22 cellular contexts compared by ENCODE assay signal in genomic region chr4:174381419-174381818, GRCh38.
A peak's percentile ranks its signal among the peaks of the same experiment; 100 is the strongest.
DNase-seq lines count a peak whose midpoint lies in the region; ATAC-seq, FAIRE-seq and TF ChIP-seq lines count a peak whose summit lies in the region.
"Had no signal": no experiment of that assay in that cellular context is flagged by ENCODE, and none has a peak within 500 bp of the region (broad histone marks: within the 10 kb centered on the region; RNA-seq: fewer than 3 reads in every experiment).

No MANE protein-coding gene starts in this region.

- DNase-seq in Caco-2 = no peak
- DNase-seq in K562 (ENCODE audit: extremely low read depth in 1 of 4, low spot score in 3 of 4) = no peak
- no peak for DNase-seq in activated effector memory CD4-positive, alpha-beta T cell treated with anti-CD3 and anti-CD28 coated beads, Interleukin-2, amount 50 U/mL, for 16 hours
- no peak for DNase-seq in GF-D8 (lab: John Stamatoyannopoulos, UW)
- DNase-seq in stimulated activated naive B cell treated with anti-CD40 and anti-IgM and Interleukin-4, amounts not matched to agents 10 μg/mL and 1 μg/mL and 100 μg/mL, for 72 hours = no peak
- DNase-seq: 8988T; CD8-positive, alpha-beta T cell; DMS 273 treated with DMSO at 0.1 percent for 48 hours; DMS53; DND-41; EL; GM23248; H9; KG1 had no signal

- H3K9me1 ChIP-seq in K562 (ENCODE audit: control insufficient read depth, insufficient read depth, low read length) = no peaks in the 10 kb centered on the region

- H3K9me3 Mint-ChIP-seq in Caco-2 (ENCODE audit: unreplicated experiment) = no peaks in the 10 kb centered on the region
- H3K9me3 Mint-ChIP-seq in stimulated activated naive B cell treated with anti-CD40 and anti-IgM and Interleukin-4, amounts not matched to agents 10 μg/mL and 1 μg/mL and 100 μg/mL, for 72 hours = no peaks in the 10 kb centered on the region
- H3K9me3 Mint-ChIP-seq: CD8-positive, alpha-beta T cell had no signal

- H3K4me1 ChIP-seq in Caco-2 (peaks cover 82% of the 10 kb centered on the region), HUES6 (ENCODE audit: control insufficient read depth, insufficient read depth, low read length) (peaks cover 47% of the 10 kb centered on the region), K562 (replicated peaks in 1 of 2; ENCODE audit: control insufficient read depth in 2 of 2, insufficient read depth in 2 of 2, low read length in 2 of 2) (peaks cover 0 to 4% of the 10 kb centered on the region in 2 experiments; a peak in 2 of 5 replicates)

- H3K27me3 ChIP-seq in Caco-2 (replicated peaks; ENCODE audit: control insufficient read depth, insufficient read depth, low read length) (no peaks in the 10 kb centered on the region), HUES6 (ENCODE audit: control insufficient read depth, insufficient read depth, low read length) (no peaks in the 10 kb centered on the region), K562 (ENCODE audit: control insufficient read depth in 2 of 2, insufficient read depth in 2 of 2, low read length in 2 of 2) (no peaks in the 10 kb centered on the region)
- H3K27me3 ChIP-seq: BLaER1 treated with 17β-estradiol and CSF1 and Interleukin-3, amounts not matched to agents 10 nM and 100 nM had no signal

- no peak overlapping the region for H3K4me2 ChIP-seq in K562 (ENCODE audit: insufficient read depth, low read length)
- H3K4me2 ChIP-seq: BLaER1 treated with 17β-estradiol and CSF1 and Interleukin-3, amounts not matched to agents 10 nM and 100 nM had no signal

- TF ChIP-seq CTCF in Caco-2 (IDR thresholded peaks at IDR 0.05; ENCODE audit: insufficient read depth in 1 of 2, low read depth in 1 of 2, low read length in 1 of 2, severe bottlenecking in 1 of 2, unreplicated experiment in 1 of 2) (no peak), K562 (IDR thresholded peaks at IDR 0.05 in 2 of 3, conservative IDR thresholded peaks at IDR 0.05 in 1 of 3; ENCODE audit: insufficient read depth in 2 of 3, low read depth in 1 of 3, low read length in 3 of 3) (no peak)

- POLR2A ChIA-PET in Caco-2 (lab: Charles Lee) (no interaction called here), K562 (lab: Yijun Ruan, JAX) (no interaction called here)

- no TSS peak for BruUV-seq in Caco-2 (replicated peaks; lab: Mats Ljungman, UMichigan)
- no TSS peak for BruUV-seq in K562 (replicated peaks; lab: Mats Ljungman, UMichigan)

- H3K36me3 ChIP-seq in Caco-2 (ENCODE audit: control insufficient read depth, insufficient read depth, low read length) = no peaks in the 10 kb centered on the region
- no peaks in the 10 kb centered on the region for H3K36me3 ChIP-seq in HUES6 (ENCODE audit: control insufficient read depth, insufficient read depth, low read length)
- no peaks in the 10 kb centered on the region for H3K36me3 ChIP-seq in K562 (ENCODE audit: control insufficient read depth, insufficient read depth, low read length)
- H3K36me3 ChIP-seq: BLaER1 treated with 17β-estradiol and CSF1 and Interleukin-3, amounts not matched to agents 10 nM and 100 nM had no signal

- TF ChIP-seq RAD21 in K562 (CRISPR knock-in tag; conservative IDR thresholded peaks at IDR 0.05 in 1 of 2, IDR thresholded peaks at IDR 0.05 in 1 of 2) = no peak

- H3K9me3 ChIP-seq in Caco-2 = no peaks in the 10 kb centered on the region
- H3K9me3 ChIP-seq in HUES6 (ENCODE audit: control insufficient read depth, insufficient read depth, low read depth, low read length) = no peaks in the 10 kb centered on the region
- no peaks in the 10 kb centered on the region for H3K9me3 ChIP-seq in K562 (replicated peaks; ENCODE audit: control insufficient read depth, insufficient read depth, low read depth, low read length)

- H3K9ac ChIP-seq in HUES6 (ENCODE audit: low read length) = peak overlapping the region; percentile 85
- no peak overlapping the region for H3K9ac ChIP-seq in K562 (ENCODE audit: insufficient read depth in 1 of 2, low read depth in 2 of 2, low read length in 2 of 2)
- H3K9ac ChIP-seq: BLaER1 treated with 17β-estradiol and CSF1 and Interleukin-3, amounts not matched to agents 10 nM and 100 nM; GM23248 had no signal

- no peak overlapping the region for H3K4me3 Mint-ChIP-seq in Caco-2 (ENCODE audit: unreplicated experiment)
- no peak overlapping the region for H3K4me3 Mint-ChIP-seq in stimulated activated naive B cell treated with anti-CD40 and anti-IgM and Interleukin-4, amounts not matched to agents 10 μg/mL and 1 μg/mL and 100 μg/mL, for 72 hours
- H3K4me3 Mint-ChIP-seq: B cell; CD8-positive, alpha-beta T cell; H9; IgD-negative memory B cell had no signal

- no peak overlapping the region for H2AFZ ChIP-seq in K562 (ENCODE audit: low read depth, low read length)
- H2AFZ ChIP-seq: GM23248 had no signal

- CTCF ChIA-PET in Caco-2 (lab: Charles Lee) = no interaction called here
- CTCF ChIA-PET in K562 (lab: Yijun Ruan, JAX; ENCODE audit: low intra/inter-chr PET ratio) = no interaction called here

- in situ Hi-C loops in K562 (cut with MboI) = no loop called here

- H3K27ac Mint-ChIP-seq in Caco-2 (ENCODE audit: unreplicated experiment) = peak overlapping the region; percentile 73
- H3K27ac Mint-ChIP-seq in stimulated activated naive B cell treated with anti-CD40 and anti-IgM and Interleukin-4, amounts not matched to agents 10 μg/mL and 1 μg/mL and 100 μg/mL, for 72 hours = no peak overlapping the region
- H3K27ac Mint-ChIP-seq: B cell; CD8-positive, alpha-beta T cell; IgD-negative memory B cell had no signal

- no peaks in the 10 kb centered on the region for H4K20me1 ChIP-seq in K562 (replicated peaks; ENCODE audit: control insufficient read depth, insufficient read depth, low read length)
- H4K20me1 ChIP-seq: BLaER1 treated with 17β-estradiol and CSF1 and Interleukin-3, amounts not matched to agents 10 nM and 100 nM had no signal

- FAIRE-seq in K562 (lab: Jason Lieb, UNC) = no peak
- FAIRE-seq: GM12891, GM18507, HepG2 had no signal

- peaks cover 10% of the 10 kb centered on the region for H3K36me3 Mint-ChIP-seq in Caco-2 (ENCODE audit: insufficient read depth, unreplicated experiment)
- no peaks in the 10 kb centered on the region for H3K36me3 Mint-ChIP-seq in stimulated activated naive B cell treated with anti-CD40 and anti-IgM and Interleukin-4, amounts not matched to agents 10 μg/mL and 1 μg/mL and 100 μg/mL, for 72 hours
- H3K36me3 Mint-ChIP-seq: CD8-positive, alpha-beta T cell; IgD-negative memory B cell had no signal

- 40% methylated on average over 1 of the region's 1 CpG for WGBS in K562 (ENCODE audit: insufficient coverage, low coverage, missing lambda C conversion rate)

- H3K4me3 ChIP-seq in Caco-2 (ENCODE audit: low read depth, low read length) = no peak overlapping the region
- no peak overlapping the region for H3K4me3 ChIP-seq in HUES6 (ENCODE audit: low read depth, low read length)
- H3K4me3 ChIP-seq in K562 = no peak overlapping the region
- H3K4me3 ChIP-seq: BLaER1 treated with 17β-estradiol and CSF1 and Interleukin-3, amounts not matched to agents 10 nM and 100 nM; GM23248 had no signal

- H3K4me1 Mint-ChIP-seq in Caco-2 (ENCODE audit: low read depth, unreplicated experiment) = peaks cover 36% of the 10 kb centered on the region
- no peaks in the 10 kb centered on the region for H3K4me1 Mint-ChIP-seq in stimulated activated naive B cell treated with anti-CD40 and anti-IgM and Interleukin-4, amounts not matched to agents 10 μg/mL and 1 μg/mL and 100 μg/mL, for 72 hours
- H3K4me1 Mint-ChIP-seq: B cell, IgD-negative memory B cell had no signal

- H3K27ac ChIP-seq in HUES6 (ENCODE audit: low read depth, low read length) (peak overlapping the region; percentile 81; the same call in 1 of the 2 replicates), K562 (ENCODE audit: extremely low read depth, low read depth, low read length) (no peak overlapping the region)
- H3K27ac ChIP-seq: BLaER1 treated with 17β-estradiol and CSF1 and Interleukin-3, amounts not matched to agents 10 nM and 100 nM; GM23248 had no signal

- no peaks in the 10 kb centered on the region for H3K27me3 Mint-ChIP-seq in Caco-2 (ENCODE audit: insufficient read depth, unreplicated experiment)
- H3K27me3 Mint-ChIP-seq in stimulated activated naive B cell treated with anti-CD40 and anti-IgM and Interleukin-4, amounts not matched to agents 10 μg/mL and 1 μg/mL and 100 μg/mL, for 72 hours = peaks cover 0 to 5% of the 10 kb centered on the region in 2 donors
- H3K27me3 Mint-ChIP-seq: IgD-negative memory B cell had no signal

- no peaks in the 10 kb centered on the region for H3K79me2 ChIP-seq in K562 (ENCODE audit: control insufficient read depth, insufficient read depth, low read length)

- ATAC-seq in K562 (no peak), SK-N-SH treated with all-trans-retinoic acid at 6 μM for 48 hours (no peak)
- no peak for ATAC-seq in stimulated activated naive B cell treated with anti-CD40 and anti-IgM and Interleukin-4, amounts not matched to agents 10 μg/mL and 1 μg/mL and 100 μg/mL, for 72 hours (replicated peaks)
- ATAC-seq: CD8-positive, alpha-beta T cell; HepG2 had no signal

- intact Hi-C loops in Caco-2 (cut with micrococcal nuclease; ENCODE audit: unreplicated experiment) (no loop called here), K562 (cut with micrococcal nuclease) (no loop called here)

- TF ChIP-seq EP300 in K562 (IDR thresholded peaks at IDR 0.05; ENCODE audit: low read length) = no peak

- TF ChIP-seq POLR2A in K562 (conservative IDR thresholded peaks at IDR 0.05) = no peak

TF ChIP-seq in K562, 482 proteins besides CTCF, POLR2A, EP300 and RAD21 (continues in another document):
- TF ChIP-seq NR2C2 (CRISPR knock-in tag; IDR thresholded peaks at IDR 0.05) (no peak), NR2C2 (tag; IDR thresholded peaks at IDR 0.05) (no peak), HLTF (IDR thresholded peaks at IDR 0.05) (no peak), MTA3 (IDR thresholded peaks at IDR 0.05; ENCODE audit: borderline replicate concordance) (no peak), TOE1 (IDR thresholded peaks at IDR 0.05; ENCODE audit: borderline replicate concordance) (no peak), TOE1 (CRISPR knock-in tag; IDR thresholded peaks at IDR 0.05; ENCODE audit: borderline replicate concordance, low read depth) (no peak)

TF ChIP-seq in SK-N-SH treated with all-trans-retinoic acid at 6 μM for 48 hours, 23 proteins besides CTCF, POLR2A, EP300 and RAD21 (continues in another document):
- TF ChIP-seq GLIS3 (CRISPR knock-in tag; IDR thresholded peaks at IDR 0.05) (no peak), PPARA (CRISPR knock-in tag; IDR thresholded peaks at IDR 0.05; ENCODE audit: borderline replicate concordance) (no peak), ZNF8 (CRISPR knock-in tag; IDR thresholded peaks at IDR 0.05) (no peak), ZC3H10 (CRISPR knock-in tag; IDR thresholded peaks at IDR 0.05) (no peak), OSR1 (CRISPR knock-in tag; IDR thresholded peaks at IDR 0.05) (no peak), CSDC2 (CRISPR knock-in tag; IDR thresholded peaks at IDR 0.05) (no peak), BACH2 (CRISPR knock-in tag; IDR thresholded peaks at IDR 0.05; ENCODE audit: borderline replicate concordance) (no peak), ESRRG (CRISPR knock-in tag; IDR thresholded peaks at IDR 0.05) (no peak)
